13 cellular contexts compared by ENCODE assay signal in the genomic region with DNA sequence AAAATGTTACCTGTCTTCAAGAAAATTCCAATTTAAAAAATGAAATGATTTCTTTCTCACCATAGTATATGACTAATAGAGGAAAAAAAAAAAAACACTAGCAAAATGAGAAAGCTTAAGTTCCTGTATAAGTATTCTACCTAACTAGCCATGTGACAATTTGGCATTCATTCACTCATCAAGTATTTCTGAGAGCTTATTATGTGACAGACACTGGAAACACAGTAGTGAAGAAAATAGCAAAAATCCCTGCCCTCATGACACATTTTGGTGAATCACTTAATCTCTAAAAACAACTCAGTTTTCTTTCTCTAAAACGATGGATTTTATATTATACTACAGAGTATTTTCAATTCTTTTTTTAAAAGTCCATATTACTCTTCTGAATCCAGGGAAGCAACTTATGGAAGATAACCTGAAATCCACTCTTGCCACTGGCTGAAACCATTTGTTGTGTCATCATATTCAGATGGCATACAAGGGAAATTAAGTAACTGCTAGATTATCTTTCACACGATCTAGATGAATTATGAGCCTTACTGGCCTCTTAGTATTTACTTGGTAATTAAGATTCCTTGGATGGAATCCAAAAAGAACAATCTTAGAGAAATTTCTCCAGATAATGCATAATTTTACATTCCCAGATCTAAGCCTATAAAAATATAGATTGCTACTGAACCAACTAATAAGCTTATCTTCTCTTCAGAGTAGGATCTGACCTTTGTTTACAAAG. TPM values are rescaled to one million over a fixed set of nuclear protein-coding genes. Genes with fewer than 3 reads are reported as not detected.
A peak's percentile ranks its signal among the peaks of the same experiment; 100 is the strongest.
DNase-seq lines count a peak whose midpoint lies in the region; ATAC-seq and TF ChIP-seq lines count a peak whose summit lies in the region.
"Had no signal": no experiment of that assay in that cellular context is flagged by ENCODE, and none has a peak within 500 bp of the region (broad histone marks: within the 10 kb centered on the region; RNA-seq: fewer than 3 reads in every experiment).

No MANE protein-coding gene starts in this region.

- intact Hi-C loops in IMR-90 (cut with micrococcal nuclease) = no loop called here

- no peak overlapping the region for H3K56ac ChIP-seq in IMR-90 (ENCODE audit: extremely low read depth, insufficient read depth, low read length)

- peaks cover 46% of the 10 kb centered on the region; the same call in 1 of the 2 replicates for H4K20me1 ChIP-seq in DND-41 (ENCODE audit: insufficient read depth, low read length)
- peaks cover 53% of the 10 kb centered on the region for H4K20me1 ChIP-seq in IMR-90 (ENCODE audit: insufficient read depth, low read length)

- H2BK5ac ChIP-seq in IMR-90 (ENCODE audit: low read depth, low read length, poor library complexity, severe bottlenecking) = peak overlapping the region; percentile 16

- no peak for ATAC-seq in DND-41 (ENCODE audit: insufficient read depth, low read depth)
- ATAC-seq in IMR-90 (ENCODE audit: low read depth) = no peak
- peak; percentile 86 for ATAC-seq in activated T-helper 17 cell treated with anti-CD3 and anti-CD28 coated beads, Interleukin-2, amount 50 U/mL, for 72 hours (replicated peaks)
- no peak for ATAC-seq in memory B cell (ENCODE audit: low read depth)
- ATAC-seq: body of pancreas had no signal

- H3K27ac ChIP-seq in DND-41 (ENCODE audit: low read length) (no peak overlapping the region), IMR-90 (ENCODE audit: insufficient read depth, low read length) (no peak overlapping the region)
- H3K27ac ChIP-seq: body of pancreas, prostate gland, upper lobe of left lung had no signal

- no peak overlapping the region for H2BK20ac ChIP-seq in IMR-90 (ENCODE audit: low read depth, low read length)

- H3K36me3 Mint-ChIP-seq in activated T-helper 17 cell treated with anti-CD3 and anti-CD28 coated beads, Interleukin-2, amount 50 U/mL, for 72 hours (ENCODE audit: low read depth) = peaks cover 22% of the 10 kb centered on the region
- H3K36me3 Mint-ChIP-seq in memory B cell = peaks cover 18% of the 10 kb centered on the region
- H3K36me3 Mint-ChIP-seq in progenitor cell of endocrine pancreas (ENCODE audit: insufficient read depth) = peaks cover 7% of the 10 kb centered on the region

- H3K4me2 ChIP-seq in DND-41 (ENCODE audit: insufficient read depth, low read length) (peak overlapping the region; percentile 36; the same call in 1 of the 2 replicates), IMR-90 (ENCODE audit: low read depth, low read length) (no peak overlapping the region)

- WGBS in IMR-90 (ENCODE audit: extremely low coverage in 2 of 2, insufficient read length in 1 of 2), 2 experiments = no CpG with 5 or more reads among the region's 2 CpGs

- no peaks in the 10 kb centered on the region for H3K27me3 ChIP-seq in DND-41 (ENCODE audit: insufficient read depth, low read length, poor library complexity)
- H3K27me3 ChIP-seq in IMR-90 (ENCODE audit: control insufficient read depth, insufficient read depth, low read length) = no peaks in the 10 kb centered on the region
- H3K27me3 ChIP-seq: body of pancreas, upper lobe of left lung had no signal

- H4K5ac ChIP-seq in IMR-90 (ENCODE audit: low read depth, low read length) = no peak overlapping the region

- no peak overlapping the region for H3K14ac ChIP-seq in IMR-90 (replicated peaks; ENCODE audit: low read depth, low read length)

- H3K79me1 ChIP-seq in IMR-90 (ENCODE audit: low read depth in 1 of 2, low read length in 2 of 2) = peaks cover 3 to 51% of the 10 kb centered on the region in 2 experiments; a peak in 3 of 4 replicates

- no peak overlapping the region for H2BK15ac ChIP-seq in IMR-90 (ENCODE audit: low read depth, low read length)

- H3K4ac ChIP-seq in IMR-90 (ENCODE audit: low read depth, low read length) = no peak overlapping the region

- BruUV-seq in IMR-90 (replicated peaks; lab: Mats Ljungman, UMichigan) = no TSS peak

- H3K9me3 ChIP-seq in DND-41 (ENCODE audit: insufficient read depth, low read length, severe bottlenecking) = no peaks in the 10 kb centered on the region
- no peaks in the 10 kb centered on the region for H3K9me3 ChIP-seq in IMR-90 (ENCODE audit: control insufficient read depth, insufficient read depth, low read length)
- H3K9me3 ChIP-seq: body of pancreas, prostate gland, upper lobe of left lung had no signal

- POLR2A ChIA-PET in IMR-90 (lab: Charles Lee; ENCODE audit: unreplicated experiment) = no interaction called here

- H3K27me3 Mint-ChIP-seq in activated T-helper 17 cell treated with anti-CD3 and anti-CD28 coated beads, Interleukin-2, amount 50 U/mL, for 72 hours = no peaks in the 10 kb centered on the region
- H3K27me3 Mint-ChIP-seq in memory B cell (no peaks in the 10 kb centered on the region), progenitor cell of endocrine pancreas (no peaks in the 10 kb centered on the region)

- H3K23ac ChIP-seq in IMR-90 (ENCODE audit: low read depth, low read length) = no peak overlapping the region

- H4K8ac ChIP-seq in IMR-90 (ENCODE audit: low read depth in 2 of 2, low read length in 2 of 2) = no peak overlapping the region

- H3K36me3 ChIP-seq in DND-41 (ENCODE audit: insufficient read depth, low read length) (peaks cover 4% of the 10 kb centered on the region; the same call in 1 of the 2 replicates), IMR-90 (ENCODE audit: control insufficient read depth, insufficient read depth, low read length) (no peaks in the 10 kb centered on the region)
- H3K36me3 ChIP-seq: prostate gland, upper lobe of left lung had no signal

- dilution Hi-C loops in IMR-90 (cut with HindIII; ENCODE audit: low sequenced_read_pairs, unreplicated experiment) = no loop called here

- H3K4me3 ChIP-seq in DND-41 (ENCODE audit: low read depth in 1 of 2, low read length in 2 of 2) (no peak overlapping the region), IMR-90 (ENCODE audit: insufficient read depth, low read depth, low read length) (no peak overlapping the region)
- H3K4me3 ChIP-seq: body of pancreas, prostate gland, upper lobe of left lung had no signal

- H2AFZ ChIP-seq in DND-41 (ENCODE audit: low read depth, low read length) (no peak overlapping the region), IMR-90 (replicated peaks; ENCODE audit: low read length, poor library complexity) (no peak overlapping the region)

- H4K91ac ChIP-seq in IMR-90 (ENCODE audit: insufficient read depth, low read depth, low read length) = no peak overlapping the region

- no peak overlapping the region for H2AK5ac ChIP-seq in IMR-90 (ENCODE audit: low read depth, low read length)

- no peak overlapping the region for H3K18ac ChIP-seq in IMR-90 (ENCODE audit: low read depth, low read length)

- H3K9ac ChIP-seq in DND-41 (ENCODE audit: low read depth, low read length) (no peak overlapping the region), IMR-90 (ENCODE audit: low read depth, low read length) (no peak overlapping the region)

- TF ChIP-seq CTCF in DND-41 (IDR thresholded peaks at IDR 0.05; ENCODE audit: borderline replicate concordance, extremely low read depth, low read length, poor library complexity, severe bottlenecking) (no peak), IMR-90 (conservative IDR thresholded peaks at IDR 0.05; ENCODE audit: low read depth, low read length) (no peak), progenitor cell of endocrine pancreas (IDR thresholded peaks at IDR 0.05; ENCODE audit: unreplicated experiment) (no peak)

- H3K4me1 ChIP-seq in DND-41 (ENCODE audit: insufficient read depth, low read length) (peaks cover 36% of the 10 kb centered on the region), IMR-90 (ENCODE audit: control insufficient read depth, insufficient read depth, low read length) (peaks cover 1% of the 10 kb centered on the region; the same call in 1 of the 2 replicates)
- H3K4me1 ChIP-seq: prostate gland had no signal

- H3K4me1 Mint-ChIP-seq in activated T-helper 17 cell treated with anti-CD3 and anti-CD28 coated beads, Interleukin-2, amount 50 U/mL, for 72 hours = peaks cover 31% of the 10 kb centered on the region
- H3K4me1 Mint-ChIP-seq in memory B cell (peaks cover 36% of the 10 kb centered on the region), progenitor cell of endocrine pancreas (ENCODE audit: low read depth) (peaks cover 36% of the 10 kb centered on the region)

- in situ Hi-C loops in IMR-90 (cut with MboI; ENCODE audit: low sequenced_read_pairs) = no loop called here

- peaks cover 100% of the 10 kb centered on the region for H3K79me2 ChIP-seq in DND-41 (ENCODE audit: insufficient read depth, low read length)

- TF ChIP-seq RAD21 in IMR-90 (IDR thresholded peaks at IDR 0.05; ENCODE audit: low read length) = no peak

- peaks cover 6% of the 10 kb centered on the region for H3K9me3 Mint-ChIP-seq in activated T-helper 17 cell treated with anti-CD3 and anti-CD28 coated beads, Interleukin-2, amount 50 U/mL, for 72 hours
- H3K9me3 Mint-ChIP-seq in memory B cell = peaks cover 8% of the 10 kb centered on the region
- no peaks in the 10 kb centered on the region for H3K9me3 Mint-ChIP-seq in progenitor cell of endocrine pancreas (ENCODE audit: low read depth)

- H2AK9ac ChIP-seq in IMR-90 (replicated peaks; ENCODE audit: low read depth, low read length, poor library complexity) = no peak overlapping the region

- DNase-seq in DND-41 (no peak), IMR-90 (no peak), memory B cell (ENCODE audit: low spot score in 2 of 2) (no peak), DMS114 treated with DMSO at 0.1 percent for 48 hours (lab: John Stamatoyannopoulos, UW; ENCODE audit: unreplicated experiment) (no peak), progenitor cell of endocrine pancreas (ENCODE audit: low spot score, unreplicated experiment) (no peak), amygdala (lab: John Stamatoyannopoulos, UW) (no peak), ecto neural progenitor cell (ENCODE audit: low spot score) (no peak)
- DNase-seq: activated CD4-positive, alpha-beta T cell treated with anti-CD3 and anti-CD28 coated beads, Interleukin-2, amount 50 U/mL, for 48 hours; body of pancreas; SIG-M5; upper lobe of left lung had no signal

- no peak for TF ChIP-seq POLR2A in IMR-90 (IDR thresholded peaks at IDR 0.05; ENCODE audit: low read depth, low read length)

- H2BK120ac ChIP-seq in IMR-90 (ENCODE audit: low read depth, low read length) = no peak overlapping the region

- peaks cover 10% of the 10 kb centered on the region; the same call in 1 of the 2 replicates for H3K9me1 ChIP-seq in IMR-90 (ENCODE audit: insufficient read depth, low read length)

- peak overlapping the region; percentile 84 for H3K27ac Mint-ChIP-seq in activated T-helper 17 cell treated with anti-CD3 and anti-CD28 coated beads, Interleukin-2, amount 50 U/mL, for 72 hours
- H3K27ac Mint-ChIP-seq in memory B cell (peak overlapping the region; percentile 88), progenitor cell of endocrine pancreas (no peak overlapping the region)

- peak overlapping the region; percentile 63 for H3K4me3 Mint-ChIP-seq in activated T-helper 17 cell treated with anti-CD3 and anti-CD28 coated beads, Interleukin-2, amount 50 U/mL, for 72 hours
- no peak overlapping the region for H3K4me3 Mint-ChIP-seq in memory B cell
- H3K4me3 Mint-ChIP-seq in progenitor cell of endocrine pancreas (ENCODE audit: low read depth) = no peak overlapping the region

- CTCF ChIA-PET in IMR-90 (lab: Yijun Ruan, JAX) = interaction anchor here (0.9 kb wide), 1 partner anchor 229 kb away, joined by 3 read pairs; no protein-coding TSS in a partner anchor

RNA-seq across cellular contexts. Expression of gene PTBP3, which starts 5.5 kb away (rescaled TPM):
- total RNA-seq in IMR-90 (2012; rRNA removed) = 15.6 and 17.5 TPM in 2 replicates
- polyA plus RNA-seq in IMR-90 (2012; rRNA removed) = 8.6 and 11.3 TPM in 2 replicates
- polyA plus RNA-seq in IMR-90 (2012; cell fraction: cytosol; rRNA removed) = 2.1 and 5.1 TPM in 2 replicates
- 10.0 and 15.9 TPM in 2 replicates for polyA plus RNA-seq in IMR-90 (2012; cell fraction: nucleus; rRNA removed; ENCODE audit: low replicate concordance)
- total RNA-seq in activated T-helper 17 cell treated with anti-CD3 and anti-CD28 coated beads, Interleukin-2, amount 50 U/mL, for 72 hours = 100 to 1,000 TPM in 1 of 2 donors, 10 to 100 TPM in 1; 83.5 to 117 TPM
- total RNA-seq in progenitor cell of endocrine pancreas = 67.1 and 72.8 TPM in 2 replicates

RNA-seq across cellular contexts. Expression of gene HSDL2, which starts 52.0 kb away (rescaled TPM):
- total RNA-seq in IMR-90 (2012; rRNA removed) (58.6 and 65.8 TPM in 2 replicates), progenitor cell of endocrine pancreas (25.9 and 27.8 TPM in 2 replicates)
- polyA plus RNA-seq in IMR-90 (2012; rRNA removed) = 13.5 and 17.7 TPM in 2 replicates
- 4.0 and 4.8 TPM in 2 replicates for polyA plus RNA-seq in IMR-90 (2012; cell fraction: cytosol; rRNA removed)
- polyA plus RNA-seq in IMR-90 (2012; cell fraction: nucleus; rRNA removed; ENCODE audit: low replicate concordance) = 1.0 and 9.3 TPM in 2 replicates
- total RNA-seq in activated T-helper 17 cell treated with anti-CD3 and anti-CD28 coated beads, Interleukin-2, amount 50 U/mL, for 72 hours = 10 to 100 TPM; 23.4 to 38.1 TPM
